Comparison of ENCODE assay signal across 11 cellular contexts in the genomic region with DNA sequence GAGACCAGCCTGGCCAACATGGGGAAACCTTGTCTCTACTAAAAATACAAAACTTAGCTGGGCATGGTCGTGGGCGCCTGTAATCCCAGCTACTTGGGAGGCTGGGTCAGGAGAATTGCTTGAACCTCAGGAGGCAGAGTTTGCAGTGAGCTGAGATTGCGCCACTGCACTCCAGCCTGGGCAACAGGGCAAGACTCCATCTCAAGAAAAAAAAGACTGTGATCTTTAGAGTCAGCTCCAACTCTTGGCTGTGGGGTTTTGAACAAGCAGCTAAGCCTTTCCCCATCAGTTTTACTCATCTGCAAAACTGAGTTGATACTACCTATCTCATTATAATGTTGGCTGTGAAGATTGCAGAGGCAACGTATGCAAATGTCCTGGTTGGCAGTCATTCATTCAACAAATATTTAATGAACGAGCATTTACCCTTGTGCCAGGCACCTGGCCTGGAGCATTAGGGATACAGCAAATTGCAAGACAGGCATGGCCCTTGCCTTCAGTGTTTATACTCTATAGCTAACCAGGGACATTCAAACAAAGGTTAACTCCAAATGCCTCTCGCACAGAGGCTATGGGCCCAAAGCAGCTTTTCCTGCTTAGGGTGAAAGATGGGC. TPM values are rescaled to one million over a fixed set of nuclear protein-coding genes. Genes with fewer than 3 reads are reported as not detected.
DNase-seq lines count a peak whose midpoint lies in the region; ATAC-seq and TF ChIP-seq lines count a peak whose summit lies in the region.
"Had no signal": no experiment of that assay in that cellular context is flagged by ENCODE, and none has a peak within 500 bp of the region (broad histone marks: within the 10 kb centered on the region; RNA-seq: fewer than 3 reads in every experiment).

No MANE protein-coding gene starts in this region.

- peaks cover 87% of the 10 kb centered on the region for H3K79me2 ChIP-seq in hepatocyte

- H3K27me3 ChIP-seq in right atrium auricular region (no peaks in the 10 kb centered on the region), Panc1 (ENCODE audit: control insufficient read depth, insufficient read depth, low read length) (no peaks in the 10 kb centered on the region), hepatocyte (no peaks in the 10 kb centered on the region), ascending aorta (no peaks in the 10 kb centered on the region)

- H3K36me3 ChIP-seq in right atrium auricular region (no peaks in the 10 kb centered on the region), Panc1 (ENCODE audit: control insufficient read depth, insufficient read depth, low read length) (no peaks in the 10 kb centered on the region), hepatocyte (replicated peaks; ENCODE audit: insufficient read depth, low read depth) (no peaks in the 10 kb centered on the region), ascending aorta (peaks cover 0 to under 1% of the 10 kb centered on the region in 2 donors)

- TF ChIP-seq CTCF in right atrium auricular region (IDR thresholded peaks at IDR 0.05) (no peak), Panc1 (IDR thresholded peaks at IDR 0.05) (no peak), hepatocyte (IDR thresholded peaks at IDR 0.05; ENCODE audit: poor library complexity) (no peak), ascending aorta (IDR thresholded peaks at IDR 0.05) (no peak)

- H3K9me3 ChIP-seq in right atrium auricular region, result no peaks in the 10 kb centered on the region
- no peaks in the 10 kb centered on the region for H3K9me3 ChIP-seq in Panc1 (ENCODE audit: control insufficient read depth, insufficient read depth, low read depth, low read length)
- H3K9me3 ChIP-seq in hepatocyte (ENCODE audit: low read depth), result no peaks in the 10 kb centered on the region
- no peaks in the 10 kb centered on the region for H3K9me3 ChIP-seq in ascending aorta

- CTCF ChIA-PET in Panc1 (lab: Charles Lee), result no interaction called here

- H3K4me3 ChIP-seq in right atrium auricular region, result no peak overlapping the region
- H3K4me3 ChIP-seq in Panc1 (ENCODE audit: low read depth in 2 of 2, low read length in 2 of 2), result no peak overlapping the region
- no peak overlapping the region for H3K4me3 ChIP-seq in hepatocyte
- H3K4me3 ChIP-seq in ascending aorta, result no peak overlapping the region

- H2AFZ ChIP-seq in hepatocyte, result no peak overlapping the region

- in situ Hi-C loops in Panc1 (cut with HindIII; ENCODE audit: low pct_unique_long_range_greater_than_20kb, low sequenced_read_pairs), result no loop called here

- intact Hi-C loops in left cardiac atrium (cut with DNase I), result no loop called here
- intact Hi-C loops in Panc1 (cut with micrococcal nuclease; ENCODE audit: unreplicated experiment), result no loop called here
- intact Hi-C loops in ascending aorta (cut with DNase I), result loop anchor here (5.0 kb wide), 1 partner anchor 46 kb away; no protein-coding TSS in a partner anchor

- H3K27ac ChIP-seq in right atrium auricular region (peak overlapping the region; percentile 93 to 94), Panc1 (ENCODE audit: low read length) (peak overlapping the region; percentile 93), hepatocyte (peak overlapping the region; percentile 78), ascending aorta (peak overlapping the region in 1 of 2 donors; percentile 87)

- no peak overlapping the region for H3K4me2 ChIP-seq in hepatocyte

- ATAC-seq in left cardiac atrium (no peak), Panc1 (peak; percentile 47; the same call in 1 of the 2 replicates), GM21390 (IDR thresholded peaks at IDR 0.05; ENCODE audit: unreplicated experiment) (no peak), GM19328 (IDR thresholded peaks at IDR 0.05; ENCODE audit: unreplicated experiment) (no peak)
- ATAC-seq: activated T-helper 17 cell treated with anti-CD3 and anti-CD28 coated beads, Interleukin-2, amount 50 U/mL, for 72 hours had no signal

- BruUV-seq in Panc1 (replicated peaks; lab: Mats Ljungman, UMichigan), result no TSS peak

- H3K9me2 ChIP-seq in hepatocyte (replicated peaks; ENCODE audit: insufficient read depth), result no peaks in the 10 kb centered on the region

- DNase-seq in right atrium auricular region (ENCODE audit: low spot score) (no peak), left cardiac atrium (no peak), Panc1 (ENCODE audit: low read depth, low spot score) (no peak), hepatocyte (ENCODE audit: low spot score) (no peak), T1000 (lab: John Stamatoyannopoulos, UW) (no peak), ascending aorta (ENCODE audit: low spot score in 2 of 2) (no peak)
- DNase-seq: effector CD8-positive, alpha-beta T cell; SHP77 treated with DMSO at 0.1 percent for 48 hours had no signal

- POLR2A ChIA-PET in Panc1 (lab: Charles Lee), result no interaction called here

- 94% methylated on average over 6 of the region's 6 CpGs for WGBS in hepatocyte (ENCODE audit: low lambda C conversion rate, missing lambda C conversion rate)

- H4K20me1 ChIP-seq in hepatocyte (ENCODE audit: insufficient read depth, poor library complexity, severe bottlenecking), result peaks cover 6% of the 10 kb centered on the region

- peaks cover 0 to 41% of the 10 kb centered on the region in 2 donors for H3K4me1 ChIP-seq in right atrium auricular region
- H3K4me1 ChIP-seq in Panc1 (ENCODE audit: control insufficient read depth, insufficient read depth, low read length), result peaks cover 30% of the 10 kb centered on the region
- H3K4me1 ChIP-seq in hepatocyte (ENCODE audit: insufficient read depth), result peaks cover 24% of the 10 kb centered on the region
- H3K4me1 ChIP-seq in ascending aorta, result peaks cover 11 to 37% of the 10 kb centered on the region in 2 donors

RNA-seq across cellular contexts. Expression of a gene that starts 37.9 kb away (rescaled TPM):
- total RNA-seq in right atrium auricular region (100 to 1,000 TPM in 1 of 2 donors, 10 to 100 TPM in 1; 89.8 to 114 TPM), left cardiac atrium (100 to 1,000 TPM; 102 to 104 TPM), Panc1 (2021; ENCODE audit: unreplicated experiment) (62.8 TPM), hepatocyte (55.0 and 61.3 TPM in 2 replicates), ascending aorta (69.6 TPM)
- polyA plus RNA-seq in Panc1 (2012; ENCODE audit: insufficient read length), result 40.5 TPM
- 12.7 and 17.8 TPM in 2 replicates for polyA plus RNA-seq in hepatocyte
